In genomic region chr10:29603516-29603915, GRCh38 we compare ENCODE assay signal across 13 cellular contexts.
"Had no signal": no experiment of that assay in that cellular context is flagged by ENCODE, and none has a peak within 500 bp of the region (broad histone marks: within the 10 kb centered on the region; RNA-seq: fewer than 3 reads in every experiment).

No MANE protein-coding gene starts in this region.

- H3K27ac ChIP-seq: colonic mucosa, lower lobe of right lung, right lobe of liver had no signal

- H3K9me3 ChIP-seq: colonic mucosa, lower lobe of right lung, right lobe of liver, testis had no signal

- DNase-seq: activated CD4-positive, alpha-beta memory T cell treated with anti-CD3 and anti-CD28 coated beads for 36 hours; activated CD4-positive, alpha-beta T cell treated with anti-CD3 and anti-CD28 coated beads for 1 hour; activated gamma-delta T cell; activated T-cell treated with anti-CD3 and anti-CD28 coated beads, Interleukin-2, amount 50 U/mL, for 48 hours; anterior cingulate cortex; colonic mucosa; effector CD8-positive, alpha-beta T cell; hippocampal formation; lower lobe of right lung; naive thymus-derived CD4-positive, alpha-beta T cell; stimulated activated CD4-positive, alpha-beta T cell treated with anti-CD3 and anti-CD28 coated beads, Interleukin-2, amount 100 ng/mL, for 48 hours; testis had no signal

- ATAC-seq: lower lobe of right lung; naive thymus-derived CD4-positive, alpha-beta T cell; right lobe of liver had no signal

- H3K4me3 ChIP-seq: colonic mucosa, lower lobe of right lung, right lobe of liver, testis had no signal

- H3K4me1 ChIP-seq: colonic mucosa, lower lobe of right lung, right lobe of liver had no signal

- H3K27me3 ChIP-seq: colonic mucosa, right lobe of liver, testis had no signal

- H3K36me3 ChIP-seq: colonic mucosa, lower lobe of right lung had no signal
